10 cellular contexts compared by ENCODE assay signal in genomic region chr3:194654443-194654842, GRCh38. TPM values are rescaled to one million over a fixed set of nuclear protein-coding genes. Genes with fewer than 3 reads are reported as not detected.
DNase-seq lines count a peak whose midpoint lies in the region; ATAC-seq, FAIRE-seq and TF ChIP-seq lines count a peak whose summit lies in the region.
"Had no signal": no experiment of that assay in that cellular context is flagged by ENCODE, and none has a peak within 500 bp of the region (broad histone marks: within the 10 kb centered on the region; RNA-seq: fewer than 3 reads in every experiment).

No MANE protein-coding gene starts in this region.

- no peak overlapping the region for H3K27ac ChIP-seq in SJCRH30

- CTCF ChIA-PET in activated CD8-positive, alpha-beta T cell treated with anti-CD3 and anti-CD28 coated beads for 36 hours (lab: Charles Lee), result interaction anchor here (1.5 kb wide), 1 partner anchor 18 kb away, joined by 3 read pairs; the partner anchor contains the start of gene LSG1

- no peaks in the 10 kb centered on the region for H3K27me3 Mint-ChIP-seq in activated CD8-positive, alpha-beta T cell treated with anti-CD3 and anti-CD28 coated beads for 36 hours
- H3K27me3 Mint-ChIP-seq: activated naive CD8-positive, alpha-beta T cell had no signal

- FAIRE-seq in GM18507 (lab: Jason Lieb, UNC), result peak; percentile 79
- FAIRE-seq: RCC 7860 had no signal

- H3K9me3 Mint-ChIP-seq in activated CD8-positive, alpha-beta T cell treated with anti-CD3 and anti-CD28 coated beads for 36 hours, result no peaks in the 10 kb centered on the region

- no peaks in the 10 kb centered on the region for H3K4me1 ChIP-seq in SJCRH30

- H3K4me3 Mint-ChIP-seq in activated CD8-positive, alpha-beta T cell treated with anti-CD3 and anti-CD28 coated beads for 36 hours, result no peak overlapping the region
- H3K4me3 Mint-ChIP-seq: activated naive CD8-positive, alpha-beta T cell had no signal

- intact Hi-C loops in activated CD8-positive, alpha-beta T cell treated with anti-CD3 and anti-CD28 coated beads for 36 hours (cut with micrococcal nuclease), result no loop called here

- peaks cover 69% of the 10 kb centered on the region for H3K36me3 Mint-ChIP-seq in activated CD8-positive, alpha-beta T cell treated with anti-CD3 and anti-CD28 coated beads for 36 hours (ENCODE audit: low read depth)

- H3K27ac Mint-ChIP-seq in activated CD8-positive, alpha-beta T cell treated with anti-CD3 and anti-CD28 coated beads for 36 hours, result peak overlapping the region; percentile 73
- H3K27ac Mint-ChIP-seq: activated naive CD8-positive, alpha-beta T cell had no signal

- POLR2A ChIA-PET in activated CD8-positive, alpha-beta T cell treated with anti-CD3 and anti-CD28 coated beads for 36 hours (lab: Charles Lee), result interaction anchor here (1.6 kb wide), 1 partner anchor 15 kb away, joined by 6 read pairs; no protein-coding TSS in a partner anchor

- H3K27me3 ChIP-seq in H7 (ENCODE audit: control insufficient read depth, insufficient read depth, low read length) (no peaks in the 10 kb centered on the region), SJCRH30 (no peaks in the 10 kb centered on the region)

- no peak for TF ChIP-seq CTCF in activated CD8-positive, alpha-beta T cell treated with anti-CD3 and anti-CD28 coated beads for 36 hours (IDR thresholded peaks at IDR 0.05)

- no peaks in the 10 kb centered on the region for H3K9me3 ChIP-seq in SJCRH30 (replicated peaks)

- peak; percentile 87 for ATAC-seq in GM19372 (IDR thresholded peaks at IDR 0.05; ENCODE audit: low read depth, unreplicated experiment)
- ATAC-seq in HG02943 (IDR thresholded peaks at IDR 0.05; ENCODE audit: low read depth, unreplicated experiment), result peak; percentile 90
- ATAC-seq in activated CD8-positive, alpha-beta T cell treated with anti-CD3 and anti-CD28 coated beads for 36 hours, result peak; percentile 67

- no peak overlapping the region for H3K4me3 ChIP-seq in H7 (ENCODE audit: insufficient read depth, low read depth, low read length)
- no peak overlapping the region for H3K4me3 ChIP-seq in SJCRH30

- H3K36me3 ChIP-seq in H7 (replicated peaks; ENCODE audit: control insufficient read depth, insufficient read depth, low read length) (peaks cover 19% of the 10 kb centered on the region), SJCRH30 (peaks cover 62% of the 10 kb centered on the region)

- H3K4me1 Mint-ChIP-seq in activated CD8-positive, alpha-beta T cell treated with anti-CD3 and anti-CD28 coated beads for 36 hours (ENCODE audit: low read depth), result peaks cover 15% of the 10 kb centered on the region

- no peak for DNase-seq in GM18507 (ENCODE audit: extremely low spot score, insufficient read length, low read depth)
- no peak for DNase-seq in activated CD8-positive, alpha-beta T cell treated with anti-CD3 and anti-CD28 coated beads for 36 hours
- no peak for DNase-seq in retina
- no peak for DNase-seq in H7
- DNase-seq in occipital lobe (lab: John Stamatoyannopoulos, UW), result no peak
- DNase-seq in SJCRH30, result no peak

RNA-seq across cellular contexts. Expression of gene LSG1, which starts 17.5 kb away (rescaled TPM):
- total RNA-seq in activated CD8-positive, alpha-beta T cell treated with anti-CD3 and anti-CD28 coated beads for 36 hours, result 10 to 100 TPM; 36.5 to 41.3 TPM
- total RNA-seq in H7 (2014; rRNA removed; shearing (Covaris generic)), result 47.1 and 51.1 TPM in 2 replicates
- 42.4 TPM for total RNA-seq in occipital lobe
- 35.6 and 35.9 TPM in 2 replicates for total RNA-seq in SJCRH30 (2014; rRNA removed; shearing (Covaris generic))

RNA-seq across cellular contexts. Expression of gene TMEM44, which starts 21.2 kb away (rescaled TPM):
- total RNA-seq in activated CD8-positive, alpha-beta T cell treated with anti-CD3 and anti-CD28 coated beads for 36 hours, result 1 to 10 TPM; 4.4 to 5.0 TPM
- 5.4 and 9.8 TPM in 2 replicates for total RNA-seq in H7 (2014; rRNA removed; shearing (Covaris generic))
- 20.6 TPM for total RNA-seq in occipital lobe
- total RNA-seq in SJCRH30 (2014; rRNA removed; shearing (Covaris generic)), result 8.0 and 9.4 TPM in 2 replicates

RNA-seq across cellular contexts. Expression of gene FAM43A, which starts 31.2 kb away (rescaled TPM):
- 1 to 10 TPM; 3.3 to 3.9 TPM for total RNA-seq in activated CD8-positive, alpha-beta T cell treated with anti-CD3 and anti-CD28 coated beads for 36 hours
- 5.0 and 5.5 TPM in 2 replicates for total RNA-seq in H7 (2014; rRNA removed; shearing (Covaris generic))
- total RNA-seq in occipital lobe, result 5.3 TPM
- 1.9 TPM in 2 replicates for total RNA-seq in SJCRH30 (2014; rRNA removed; shearing (Covaris generic))
